Comparison of ENCODE assay signal across 25 cellular contexts in the genomic region with DNA sequence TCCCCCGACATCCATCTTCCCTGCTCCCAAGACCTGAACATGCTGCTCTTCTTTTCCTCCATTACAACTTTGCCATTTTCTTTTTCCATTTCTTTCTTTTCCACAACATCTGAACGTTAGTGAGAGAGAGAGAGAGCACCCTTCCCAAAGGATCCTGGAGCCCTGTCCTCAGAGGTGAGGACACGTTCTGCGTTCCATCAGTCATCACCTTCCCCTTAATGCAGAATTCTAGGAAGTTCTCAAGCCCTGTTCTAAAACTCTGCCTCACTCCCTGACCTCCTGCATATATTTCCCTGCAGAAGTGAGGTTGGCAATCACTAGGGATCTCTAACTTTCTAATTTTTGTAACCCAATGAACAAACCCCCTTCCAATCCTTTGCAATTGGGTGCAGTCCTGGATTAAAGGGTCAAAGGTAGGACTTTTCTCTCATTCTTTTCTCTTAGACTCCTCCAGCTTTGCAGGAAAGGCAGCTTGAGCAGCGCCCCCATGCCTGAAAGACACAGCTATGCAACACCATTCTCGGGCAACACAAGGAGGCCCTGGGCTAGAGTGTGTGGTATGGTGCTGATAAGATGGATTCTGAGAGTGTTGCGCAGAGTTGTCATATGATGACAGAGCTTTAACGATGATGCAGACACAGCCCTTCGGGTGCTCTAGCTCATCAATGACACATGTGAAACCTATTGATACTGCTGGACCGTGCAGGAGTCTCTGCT. TPM values are rescaled to one million over a fixed set of nuclear protein-coding genes. Genes with fewer than 3 reads are reported as not detected.
DNase-seq lines count a peak whose midpoint lies in the region; ATAC-seq, FAIRE-seq and TF ChIP-seq lines count a peak whose summit lies in the region.
"Had no signal": no experiment of that assay in that cellular context is flagged by ENCODE, and none has a peak within 500 bp of the region (broad histone marks: within the 10 kb centered on the region; RNA-seq: fewer than 3 reads in every experiment).

No MANE protein-coding gene starts in this region.

- DNase-seq in Right ventricle myocardium superior (no peak), cardiac septum (ENCODE audit: low spot score) (no peak), bronchial epithelial cell (ENCODE audit: low read depth) (no peak), left cardiac atrium (no peak), SW480 (ENCODE audit: low spot score) (no peak), middle frontal gyrus (ENCODE audit: extremely low spot score, low spot score) (no peak)
- DNase-seq: Calu3; CD8-positive, alpha-beta memory T cell; DMS53; GDM1; KBM-7; MM.1S; NCI-H1092; NCI-H1436; NCI-H1930; NCI-H510A; NCI-H748 treated with DMSO at 0.1 percent for 48 hours; SJCRH30 had no signal

- no peak overlapping the region for H3K27ac Mint-ChIP-seq in stimulated activated memory B cell treated with anti-CD40 and anti-IgM and Interleukin-4, amounts not matched to agents 10 μg/mL and 1 μg/mL and 100 μg/mL, for 72 hours
- H3K27ac Mint-ChIP-seq: CD8-positive, alpha-beta memory T cell had no signal

- H3K4me3 Mint-ChIP-seq in stimulated activated memory B cell treated with anti-CD40 and anti-IgM and Interleukin-4, amounts not matched to agents 10 μg/mL and 1 μg/mL and 100 μg/mL, for 72 hours: no peak overlapping the region
- H3K4me3 Mint-ChIP-seq: CD8-positive, alpha-beta memory T cell had no signal

- no peak overlapping the region for H3K4me3 ChIP-seq in bronchial epithelial cell (ENCODE audit: low read depth, low read length)
- H3K4me3 ChIP-seq: SJCRH30 had no signal

- H3K4me1 Mint-ChIP-seq in stimulated activated memory B cell treated with anti-CD40 and anti-IgM and Interleukin-4, amounts not matched to agents 10 μg/mL and 1 μg/mL and 100 μg/mL, for 72 hours: no peaks in the 10 kb centered on the region
- H3K4me1 Mint-ChIP-seq: CD8-positive, alpha-beta memory T cell had no signal

- FAIRE-seq in bronchial epithelial cell (lab: Jason Lieb, UNC): peak; percentile 28
- FAIRE-seq: A204.1, HepG2 had no signal

- no peaks in the 10 kb centered on the region for H3K36me3 ChIP-seq in bronchial epithelial cell (ENCODE audit: control insufficient read depth, insufficient read depth, low read length)
- H3K36me3 ChIP-seq: SJCRH30 had no signal

- H3K27me3 ChIP-seq in bronchial epithelial cell (ENCODE audit: control insufficient read depth, insufficient read depth, low read length): no peaks in the 10 kb centered on the region
- H3K27me3 ChIP-seq: SJCRH30 had no signal

- peak; percentile 94 for ATAC-seq in Right ventricle myocardium superior (ENCODE audit: poor library complexity)
- peak; percentile 70 to 81 for ATAC-seq in left cardiac atrium
- peak; percentile 25 for ATAC-seq in stimulated activated memory B cell treated with anti-CD40 and anti-IgM and Interleukin-4, amounts not matched to agents 10 μg/mL and 1 μg/mL and 100 μg/mL, for 72 hours
- no peak for ATAC-seq in GM21825 (IDR thresholded peaks at IDR 0.05; ENCODE audit: unreplicated experiment)
- ATAC-seq: HepG2, Panc1 had no signal

- H3K27me3 Mint-ChIP-seq in stimulated activated memory B cell treated with anti-CD40 and anti-IgM and Interleukin-4, amounts not matched to agents 10 μg/mL and 1 μg/mL and 100 μg/mL, for 72 hours: no peaks in the 10 kb centered on the region
- H3K27me3 Mint-ChIP-seq: CD8-positive, alpha-beta memory T cell had no signal

- intact Hi-C loops in Right ventricle myocardium superior (cut with DNase I) (no loop called here), cardiac septum (cut with DNase I) (no loop called here), left cardiac atrium (cut with DNase I) (no loop called here)

- no peaks in the 10 kb centered on the region for H3K9me3 Mint-ChIP-seq in stimulated activated memory B cell treated with anti-CD40 and anti-IgM and Interleukin-4, amounts not matched to agents 10 μg/mL and 1 μg/mL and 100 μg/mL, for 72 hours

- H3K36me3 Mint-ChIP-seq in stimulated activated memory B cell treated with anti-CD40 and anti-IgM and Interleukin-4, amounts not matched to agents 10 μg/mL and 1 μg/mL and 100 μg/mL, for 72 hours: no peaks in the 10 kb centered on the region
- H3K36me3 Mint-ChIP-seq: CD8-positive, alpha-beta memory T cell had no signal

- TF ChIP-seq CTCF in bronchial epithelial cell (IDR thresholded peaks at IDR 0.05; ENCODE audit: insufficient read depth, low read length, severe bottlenecking): no peak

RNA-seq across cellular contexts. Expression of gene TNR, which starts 59.2 kb away (rescaled TPM):
- total RNA-seq in Right ventricle myocardium superior (not detected), cardiac septum (0.05 TPM), bronchial epithelial cell (not detected in 2 replicates), left cardiac atrium (1 to 10 TPM in 1 of 2 donors, not detected in 1; 1.0 TPM)
- total RNA-seq: Calu3; CD8-positive, alpha-beta memory T cell; H4; HepG2; HT-29; SJCRH30 had no signal
